Comparison of ENCODE assay signal across 10 cellular contexts in the genomic region with DNA sequence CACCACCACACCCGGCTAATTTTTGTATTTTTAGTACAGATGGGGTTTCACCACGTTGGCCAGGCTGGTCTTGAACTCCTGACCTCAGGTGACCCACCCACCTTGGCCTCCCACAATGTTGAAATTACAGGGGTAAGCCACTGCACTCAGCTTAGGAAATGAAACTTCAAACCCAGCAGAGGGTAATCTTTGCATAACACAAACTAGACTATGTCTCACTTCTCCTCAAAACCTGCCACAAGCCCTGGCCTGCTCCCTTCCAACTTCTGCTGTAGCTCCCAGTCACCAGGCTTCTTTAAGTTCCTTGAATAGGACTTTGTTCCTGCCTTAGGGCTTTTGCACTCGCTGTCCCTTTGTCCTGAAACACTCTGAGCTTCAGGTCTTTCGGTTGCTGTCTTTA. TPM values are rescaled to one million over a fixed set of nuclear protein-coding genes. Genes with fewer than 3 reads are reported as not detected.
DNase-seq lines count a peak whose midpoint lies in the region; ATAC-seq, FAIRE-seq and TF ChIP-seq lines count a peak whose summit lies in the region.
"Had no signal": no experiment of that assay in that cellular context is flagged by ENCODE, and none has a peak within 500 bp of the region (broad histone marks: within the 10 kb centered on the region; RNA-seq: fewer than 3 reads in every experiment).

No MANE protein-coding gene starts in this region.

- intact Hi-C loops in mucosa of descending colon (cut with DNase I, micrococcal nuclease): no loop called here
- intact Hi-C loops in naive thymus-derived CD4-positive, alpha-beta T cell (cut with micrococcal nuclease): no loop called here

- POLR2A ChIA-PET in naive thymus-derived CD4-positive, alpha-beta T cell (lab: Charles Lee): no interaction called here

- no peaks in the 10 kb centered on the region for H3K9me3 Mint-ChIP-seq in naive thymus-derived CD4-positive, alpha-beta T cell
- H3K9me3 Mint-ChIP-seq: activated naive CD8-positive, alpha-beta T cell treated with anti-CD3 and anti-CD28 coated beads, Interleukin-2, amount 50 U/mL, for 24 hours had no signal

- ATAC-seq in HG02571 (IDR thresholded peaks at IDR 0.05; ENCODE audit: unreplicated experiment) (peak; percentile 66), mucosa of descending colon (peak; percentile 1)
- ATAC-seq in naive thymus-derived CD4-positive, alpha-beta T cell: no peak
- ATAC-seq: activated naive CD8-positive, alpha-beta T cell treated with anti-CD3 and anti-CD28 coated beads, Interleukin-2, amount 50 U/mL, for 24 hours; heart right ventricle had no signal

- CTCF ChIA-PET in naive thymus-derived CD4-positive, alpha-beta T cell (lab: Charles Lee): interaction anchor here (1.0 to 1.5 kb wide), 3 partner anchors 11 to 141 kb away, joined by 3 to 4 read pairs (median 3); no protein-coding TSS in a partner anchor

- TF ChIP-seq POLR2A in NB4 (IDR thresholded peaks at IDR 0.05; ENCODE audit: extremely low read depth, insufficient read length): no peak

- H3K36me3 ChIP-seq in mucosa of descending colon (ENCODE audit: low read depth): no peaks in the 10 kb centered on the region
- H3K36me3 ChIP-seq in naive thymus-derived CD4-positive, alpha-beta T cell (ENCODE audit: control insufficient read depth in 2 of 3, insufficient read depth in 3 of 3, low read length in 3 of 3): no peaks in the 10 kb centered on the region
- H3K36me3 ChIP-seq: heart right ventricle had no signal

- peaks cover 0 to 5% (median 0%) of the 10 kb centered on the region in 5 donors for H3K27me3 Mint-ChIP-seq in naive thymus-derived CD4-positive, alpha-beta T cell
- H3K27me3 Mint-ChIP-seq: activated naive CD8-positive, alpha-beta T cell treated with anti-CD3 and anti-CD28 coated beads, Interleukin-2, amount 50 U/mL, for 24 hours had no signal

- H3K4me1 ChIP-seq in mucosa of descending colon (ENCODE audit: low read depth): peaks cover 55% of the 10 kb centered on the region
- peaks cover 0 to 4% of the 10 kb centered on the region in 2 donors for H3K4me1 ChIP-seq in naive thymus-derived CD4-positive, alpha-beta T cell (ENCODE audit: control insufficient read depth in 2 of 2, insufficient read depth in 2 of 2, low read length in 2 of 2)

- H3K36me3 Mint-ChIP-seq in naive thymus-derived CD4-positive, alpha-beta T cell: no peaks in the 10 kb centered on the region

- H3K4me1 Mint-ChIP-seq in naive thymus-derived CD4-positive, alpha-beta T cell: peaks cover 0 to 35% (median 8%) of the 10 kb centered on the region in 7 donors

- H3K27ac ChIP-seq in naive thymus-derived CD4-positive, alpha-beta T cell (ENCODE audit: low read depth, low read length): no peak overlapping the region

- no peak for TF ChIP-seq CTCF in NB4 (IDR thresholded peaks at IDR 0.05; ENCODE audit: low read depth, low read length)
- TF ChIP-seq CTCF in mucosa of descending colon (IDR thresholded peaks at IDR 0.05): no peak

- no peaks in the 10 kb centered on the region for H3K9me3 ChIP-seq in mucosa of descending colon
- H3K9me3 ChIP-seq in naive thymus-derived CD4-positive, alpha-beta T cell (ENCODE audit: control insufficient read depth in 2 of 3, low read length in 3 of 3): no peaks in the 10 kb centered on the region
- H3K9me3 ChIP-seq: heart right ventricle had no signal

- DNase-seq in GM18507 (ENCODE audit: extremely low spot score, insufficient read length, low read depth) (no peak), NB4 (ENCODE audit: low read depth) (peak; percentile 52), mucosa of descending colon (peak in 1 of 3 donors; percentile 51), activated gamma-delta T cell (lab: John Stamatoyannopoulos, UW) (no peak), epidermal melanocyte (ENCODE audit: insufficient read length, low spot score) (no peak)
- no peak for DNase-seq in stimulated activated CD4-positive, alpha-beta T cell treated with anti-CD3 and anti-CD28 coated beads, Interleukin-4, amount 100 ng/mL, for 4 hours
- DNase-seq in naive thymus-derived CD4-positive, alpha-beta T cell: no peak
- DNase-seq: activated naive CD8-positive, alpha-beta T cell treated with anti-CD3 and anti-CD28 coated beads, Interleukin-2, amount 50 U/mL, for 24 hours; heart right ventricle had no signal

- no peaks in the 10 kb centered on the region for H3K27me3 ChIP-seq in naive thymus-derived CD4-positive, alpha-beta T cell (ENCODE audit: control insufficient read depth in 2 of 2, insufficient read depth in 2 of 2, low read length in 2 of 2)
- H3K27me3 ChIP-seq: heart right ventricle had no signal

- H3K4me3 Mint-ChIP-seq in naive thymus-derived CD4-positive, alpha-beta T cell: no peak overlapping the region
- H3K4me3 Mint-ChIP-seq: activated naive CD8-positive, alpha-beta T cell treated with anti-CD3 and anti-CD28 coated beads, Interleukin-2, amount 50 U/mL, for 24 hours had no signal

- peak; percentile 50 for FAIRE-seq in GM18507 (lab: Jason Lieb, UNC)

- H3K4me3 ChIP-seq in NB4 (ENCODE audit: low read depth, low read length): no peak overlapping the region
- no peak overlapping the region for H3K4me3 ChIP-seq in mucosa of descending colon
- H3K4me3 ChIP-seq in naive thymus-derived CD4-positive, alpha-beta T cell (ENCODE audit: low read length): no peak overlapping the region
- H3K4me3 ChIP-seq: heart right ventricle had no signal

- H3K27ac Mint-ChIP-seq in naive thymus-derived CD4-positive, alpha-beta T cell: no peak overlapping the region
- H3K27ac Mint-ChIP-seq: activated naive CD8-positive, alpha-beta T cell treated with anti-CD3 and anti-CD28 coated beads, Interleukin-2, amount 50 U/mL, for 24 hours had no signal

RNA-seq across cellular contexts. Expression of gene SEMA4B, which starts 39.2 kb away (rescaled TPM):
- 100 to 1,000 TPM; 118 to 146 (median 131) TPM for total RNA-seq in mucosa of descending colon
- total RNA-seq in naive thymus-derived CD4-positive, alpha-beta T cell: 10 to 100 TPM; 15.9 to 31.0 (median 20.7) TPM
- 10 to 100 TPM in 1 of 2 donors, 1 to 10 TPM in 1; 5.6 to 11.0 TPM for polyA plus RNA-seq in naive thymus-derived CD4-positive, alpha-beta T cell

RNA-seq across cellular contexts. Expression of gene IDH2, which starts 59.7 kb away (rescaled TPM):
- 100 to 1,000 TPM in 2 of 3 donors, 10 to 100 TPM in 1; 84.8 to 262 (median 124) TPM for total RNA-seq in mucosa of descending colon
- 100 to 1,000 TPM in 1 of 5 experiments, 10 to 100 TPM in 4; 32.4 to 230 (median 33.7) TPM for total RNA-seq in naive thymus-derived CD4-positive, alpha-beta T cell
- 10 to 100 TPM; 76.0 to 91.3 TPM for polyA plus RNA-seq in naive thymus-derived CD4-positive, alpha-beta T cell
